In the genomic region with DNA sequence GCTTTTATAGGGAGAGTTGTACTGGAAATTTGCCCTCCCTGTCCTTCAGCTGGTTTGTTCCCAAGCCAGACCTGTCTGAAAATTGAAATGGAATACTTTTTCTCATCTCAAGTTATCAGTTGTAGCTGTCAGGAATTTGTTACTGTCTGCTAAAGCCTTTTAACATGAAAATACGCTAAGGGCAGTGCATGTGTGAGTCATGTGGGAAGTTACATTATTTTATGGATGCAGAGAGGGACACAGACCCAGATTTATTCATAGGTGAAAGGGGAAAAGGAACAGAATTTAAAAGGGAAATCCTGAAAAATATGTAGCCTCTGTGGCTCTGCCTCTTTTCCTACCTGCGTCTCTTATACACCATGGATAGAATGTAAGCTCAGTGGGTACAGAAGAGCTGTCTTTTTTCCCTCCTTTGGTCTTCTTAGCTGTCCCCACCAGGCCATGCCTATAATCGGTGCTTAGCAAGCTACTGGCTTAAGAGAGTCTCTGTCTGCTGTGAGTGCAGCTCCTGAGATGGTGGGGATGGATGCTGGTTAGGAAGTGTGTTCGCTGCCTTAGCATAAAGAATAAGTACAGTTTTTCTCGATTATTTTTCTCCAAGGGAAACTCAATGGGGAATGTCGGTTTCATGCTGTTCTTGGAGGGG, we compare ENCODE assay signal across 13 cellular contexts.
DNase-seq lines count a peak whose midpoint lies in the region; ATAC-seq and TF ChIP-seq lines count a peak whose summit lies in the region.
"Had no signal": no experiment of that assay in that cellular context is flagged by ENCODE, and none has a peak within 500 bp of the region (broad histone marks: within the 10 kb centered on the region; RNA-seq: fewer than 3 reads in every experiment).

No MANE protein-coding gene starts in this region.

- ATAC-seq in WTC11 (no peak), right cardiac atrium (no peak), GM21447 (IDR thresholded peaks at IDR 0.05; ENCODE audit: unreplicated experiment) (no peak)
- ATAC-seq: esophagus mucosa had no signal

- H3K4me3 ChIP-seq in right cardiac atrium (ENCODE audit: low read length) (no peak overlapping the region), stomach smooth muscle (ENCODE audit: low read length in 2 of 2) (no peak overlapping the region)
- H3K4me3 ChIP-seq: tibial nerve had no signal

- H3K27me3 Mint-ChIP-seq in WTC11 (ENCODE audit: low read depth) = no peaks in the 10 kb centered on the region

- no peaks in the 10 kb centered on the region for H3K36me3 ChIP-seq in stomach smooth muscle (ENCODE audit: control insufficient read depth in 2 of 2, insufficient read depth in 2 of 2, low read length in 2 of 2)
- H3K36me3 ChIP-seq: tibial nerve had no signal

- DNase-seq in NCI-H1092 treated with DMSO at 0.1 percent for 48 hours (lab: John Stamatoyannopoulos, UW) (peak; percentile 45), NCI-H1092 (lab: John Stamatoyannopoulos, UW) (no peak), WTC11 (ENCODE audit: low spot score) (no peak), right cardiac atrium (no peak)
- no peak for DNase-seq in stimulated activated CD8-positive, alpha-beta memory T cell treated with anti-CD3 and anti-CD28 coated beads, Interleukin-4, amount 100 ng/mL, for 48 hours
- no peak for DNase-seq in activated CD4-positive, alpha-beta T cell treated with anti-CD3 and anti-CD28 coated beads for 48 hours
- DNase-seq: ACHN; activated CD8-positive, alpha-beta memory T cell treated with anti-CD3 and anti-CD28 coated beads for 24 hours; H7 had no signal

- peaks cover 5% of the 10 kb centered on the region; the same call in 1 of the 2 replicates for H3K9me3 Mint-ChIP-seq in WTC11

- no peak for TF ChIP-seq CTCF in WTC11 (IDR thresholded peaks at IDR 0.05)

- 69% methylated on average over 6 of the region's 6 CpGs for WGBS in right cardiac atrium

- H3K27me3 ChIP-seq in right cardiac atrium (ENCODE audit: control insufficient read depth, insufficient read depth) (no peaks in the 10 kb centered on the region), stomach smooth muscle (ENCODE audit: control insufficient read depth in 1 of 2, insufficient read depth in 2 of 2, low read length in 2 of 2) (no peaks in the 10 kb centered on the region)
- H3K27me3 ChIP-seq: tibial nerve had no signal

- CTCF ChIA-PET in WTC11 (lab: Charles Lee) = interaction anchor here (0.9 to 1.7 kb wide), 6 partner anchors 28 to 552 kb away, joined by 3 to 10 read pairs (median 4); no protein-coding TSS in a partner anchor

- peak overlapping the region; percentile 56 for H3K27ac ChIP-seq in right cardiac atrium (ENCODE audit: low read length)
- H3K27ac ChIP-seq in stomach smooth muscle (ENCODE audit: low read length) = peak overlapping the region; percentile 50

- peak overlapping the region; percentile 73 for H3K27ac Mint-ChIP-seq in WTC11

- H3K4me1 ChIP-seq in right cardiac atrium (ENCODE audit: control insufficient read depth, insufficient read depth, low read length) (peaks cover 15% of the 10 kb centered on the region), stomach smooth muscle (ENCODE audit: control insufficient read depth, insufficient read depth, low read length) (peaks cover 41% of the 10 kb centered on the region)

- H3K4me1 Mint-ChIP-seq in WTC11 = peaks cover 67% of the 10 kb centered on the region

- POLR2A ChIA-PET in WTC11 (lab: Charles Lee) = interaction anchor here (1.3 kb wide), 1 partner anchor 464 kb away, joined by 3 read pairs; a partner anchor contains a TSS

- H3K36me3 Mint-ChIP-seq in WTC11 = no peaks in the 10 kb centered on the region

- intact Hi-C loops in right cardiac atrium (cut with DNase I) = no loop called here

- H3K4me3 Mint-ChIP-seq in WTC11 = no peak overlapping the region

- no peak overlapping the region for H3K9ac ChIP-seq in stomach smooth muscle (ENCODE audit: low read length in 2 of 2)

- H3K9me3 ChIP-seq in right cardiac atrium (ENCODE audit: control insufficient read depth, low read length) = no peaks in the 10 kb centered on the region
- no peaks in the 10 kb centered on the region for H3K9me3 ChIP-seq in stomach smooth muscle (ENCODE audit: control insufficient read depth in 2 of 2, low read length in 2 of 2)
- H3K9me3 ChIP-seq: tibial nerve had no signal

TF ChIP-seq in WTC11, 78 proteins besides CTCF, POLR2A, EP300 and RAD21:
- TF ChIP-seq, protein P1, sequence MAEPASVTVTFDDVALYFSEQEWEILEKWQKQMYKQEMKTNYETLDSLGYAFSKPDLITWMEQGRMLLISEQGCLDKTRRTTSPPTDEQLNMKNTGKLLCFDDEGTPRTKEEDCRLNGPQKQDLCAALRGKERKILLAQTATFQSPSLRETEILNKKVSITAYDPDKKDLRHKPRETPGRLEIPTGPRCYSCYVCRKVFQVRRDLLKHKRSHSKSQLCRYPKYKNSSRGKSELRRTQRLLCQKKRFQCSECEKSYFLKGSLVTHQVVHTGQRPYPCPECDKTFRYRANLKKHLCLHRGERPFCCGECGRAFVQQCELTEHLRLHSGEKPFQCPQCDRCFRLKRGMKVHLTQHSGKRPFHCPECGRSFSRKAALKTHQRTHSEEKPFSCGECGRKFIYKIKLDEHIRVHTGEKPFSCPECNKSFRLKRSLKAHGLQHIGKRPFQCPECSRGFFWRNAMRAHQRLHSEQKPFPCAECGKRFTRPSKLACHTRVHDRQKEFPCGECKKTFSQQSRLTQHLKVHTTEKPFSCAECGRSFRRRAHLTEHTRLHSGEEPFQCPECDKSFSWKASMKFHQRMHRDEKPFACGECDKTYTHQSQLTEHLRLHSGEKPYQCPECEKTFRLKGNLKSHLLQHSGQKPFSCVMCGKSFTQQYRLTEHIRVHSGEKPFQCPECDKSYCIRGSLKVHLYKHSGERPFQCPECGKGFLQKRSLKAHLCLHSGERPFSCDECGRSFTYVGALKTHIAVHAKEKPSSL (CRISPR knock-in tag; conservative IDR thresholded peaks at IDR 0.05) = no peak
- TF ChIP-seq, protein P2, sequence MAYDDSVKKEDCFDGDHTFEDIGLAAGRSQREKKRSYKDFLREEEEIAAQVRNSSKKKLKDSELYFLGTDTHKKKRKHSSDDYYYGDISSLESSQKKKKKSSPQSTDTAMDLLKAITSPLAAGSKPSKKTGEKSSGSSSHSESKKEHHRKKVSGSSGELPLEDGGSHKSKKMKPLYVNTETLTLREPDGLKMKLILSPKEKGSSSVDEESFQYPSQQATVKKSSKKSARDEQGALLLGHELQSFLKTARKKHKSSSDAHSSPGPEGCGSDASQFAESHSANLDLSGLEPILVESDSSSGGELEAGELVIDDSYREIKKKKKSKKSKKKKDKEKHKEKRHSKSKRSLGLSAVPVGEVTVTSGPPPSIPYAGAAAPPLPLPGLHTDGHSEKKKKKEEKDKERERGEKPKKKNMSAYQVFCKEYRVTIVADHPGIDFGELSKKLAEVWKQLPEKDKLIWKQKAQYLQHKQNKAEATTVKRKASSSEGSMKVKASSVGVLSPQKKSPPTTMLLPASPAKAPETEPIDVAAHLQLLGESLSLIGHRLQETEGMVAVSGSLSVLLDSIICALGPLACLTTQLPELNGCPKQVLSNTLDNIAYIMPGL (CRISPR knock-in tag; IDR thresholded peaks at IDR 0.05) = no peak
TF ChIP-seq in WTC11: peak in this region for 0.
